21 cellular contexts compared by ENCODE assay signal in genomic region chr3:115470254-115470653, GRCh38.
DNase-seq lines count a peak whose midpoint lies in the region.
"Had no signal": no experiment of that assay in that cellular context is flagged by ENCODE, and none has a peak within 500 bp of the region (broad histone marks: within the 10 kb centered on the region; RNA-seq: fewer than 3 reads in every experiment).

No MANE protein-coding gene starts in this region.

- intact Hi-C loops in posterior vena cava (cut with DNase I): no loop called here

- DNase-seq in NCI-H2081 (lab: John Stamatoyannopoulos, UW) (peak; percentile 9 to 42), NCI-H2081 treated with DMSO at 0.1 percent for 48 hours (lab: John Stamatoyannopoulos, UW) (no peak), NCI-H1092 treated with DMSO at 0.1 percent for 48 hours (lab: John Stamatoyannopoulos, UW) (peak; percentile 65), NCI-H510A treated with DMSO at 0.1 percent for 48 hours (lab: John Stamatoyannopoulos, UW) (peak; percentile 19), posterior vena cava (ENCODE audit: low spot score) (peak; percentile 43), NCI-H1930 (lab: John Stamatoyannopoulos, UW) (no peak), inferior parietal cortex (ENCODE audit: extremely low spot score) (no peak), NCI-H2227 (lab: John Stamatoyannopoulos, UW; ENCODE audit: unreplicated experiment) (no peak)
- DNase-seq: activated CD4-positive, alpha-beta T cell treated with anti-CD3 and anti-CD28 coated beads, Interleukin-2, amount 50 U/mL, for 4 hours; activated naive CD4-positive, alpha-beta T cell treated with anti-CD3 and anti-CD28 coated beads for 36 hours; AML-193; amygdala; CD4-positive, alpha-beta memory T cell; colonic mucosa; effector CD8-positive, alpha-beta T cell; GDM1; MV-4-11; NCI-H446; stimulated activated naive CD8-positive, alpha-beta T cell treated with anti-CD3 and anti-CD28 coated beads, Interleukin-15, Interleukin-2, amounts not matched to agents 100 U/mL and 50 U/mL, for 24 hours; testis; uterus had no signal

Comparison
In these comparisons a context has a peak if more than half of its experiments do, and no peak if none do; other contexts are left out.
1. DNase-seq: peak in NCI-H2081 (2 of 2), NCI-H1092 treated with DMSO at 0.1 percent for 48 hours (single experiment), NCI-H510A treated with DMSO at 0.1 percent for 48 hours (single experiment) and posterior vena cava (single experiment); none in NCI-H2081 treated with DMSO at 0.1 percent for 48 hours (single experiment), NCI-H1930 (0 of 2), inferior parietal cortex (single experiment) and NCI-H2227 (single experiment).